Comparison of ENCODE assay signal across 8 cellular contexts in the genomic region with DNA sequence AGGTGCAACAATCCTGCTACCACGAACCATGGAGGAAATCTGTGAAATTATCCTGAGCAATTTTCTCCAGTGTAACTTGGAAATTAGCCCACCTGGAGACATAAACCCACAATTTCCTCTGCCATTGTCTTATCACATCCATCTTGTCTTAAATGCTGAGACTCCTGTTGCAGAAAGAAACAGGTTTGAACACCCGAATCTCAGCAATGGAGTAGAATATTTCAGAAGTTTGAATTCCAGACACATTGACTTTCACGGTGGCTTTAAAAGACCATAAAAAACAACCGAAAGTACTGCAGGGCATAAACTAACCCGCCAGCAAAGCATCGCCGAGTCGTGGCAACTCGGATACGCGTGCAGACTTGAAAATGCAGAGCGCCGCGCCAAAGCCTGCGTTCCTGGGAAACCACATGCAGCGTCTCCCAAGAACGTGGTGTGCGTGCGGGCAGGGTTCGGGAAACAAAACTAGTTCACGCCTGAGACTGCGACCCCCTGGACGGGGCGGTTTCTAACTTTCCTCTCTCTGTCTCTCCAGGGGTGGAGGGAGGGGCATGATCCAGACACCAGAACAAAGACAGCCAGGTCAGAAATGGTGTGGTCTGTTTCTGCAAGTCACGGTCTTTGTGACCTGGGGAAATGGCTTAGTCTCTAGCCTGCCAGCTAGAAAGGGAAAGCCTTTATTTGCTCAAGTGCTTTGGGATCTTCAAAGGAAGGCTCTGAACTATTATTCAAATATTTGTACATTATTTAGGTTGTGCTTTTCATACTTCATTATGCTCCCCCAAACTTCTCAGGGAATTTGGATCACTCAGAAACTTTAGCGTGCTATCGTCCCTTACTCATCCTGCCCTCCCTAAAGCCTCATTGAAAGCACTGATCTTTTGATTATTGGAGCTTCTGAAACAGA. TPM values are rescaled to one million over a fixed set of nuclear protein-coding genes. Genes with fewer than 3 reads are reported as not detected.
DNase-seq lines count a peak whose midpoint lies in the region; ATAC-seq and TF ChIP-seq lines count a peak whose summit lies in the region.

No MANE protein-coding gene starts in this region.

- intact Hi-C loops in left ventricle myocardium superior (cut with micrococcal nuclease) = no loop called here
- intact Hi-C loops in OCI-LY7 (cut with micrococcal nuclease; ENCODE audit: unreplicated experiment) = no loop called here

- H3K9ac ChIP-seq in HUES6 (ENCODE audit: low read length) (peak overlapping the region; percentile 75), rectal smooth muscle tissue (ENCODE audit: low read length) (no peak overlapping the region)

- no peak overlapping the region for H2AFZ ChIP-seq in OCI-LY7 (ENCODE audit: low read length)

- CTCF ChIA-PET in OCI-LY7 (lab: Charles Lee; ENCODE audit: unreplicated experiment) = no interaction called here
- CTCF ChIA-PET in activated CD8-positive, alpha-beta memory T cell treated with anti-CD3 and anti-CD28 coated beads, Interleukin-2, amount 10 ng/mL, durations not matched to agents 7 days and 5 days (lab: Charles Lee) = no interaction called here

- H3K9me2 ChIP-seq in OCI-LY7 (ENCODE audit: insufficient read depth, low read length) = no peaks in the 10 kb centered on the region

- H3K27ac Mint-ChIP-seq in activated naive CD8-positive, alpha-beta T cell treated with anti-CD3 and anti-CD28 coated beads, Interleukin-2, amount 10 ng/mL, durations not matched to agents 7 days and 5 days = no peak overlapping the region
- H3K27ac Mint-ChIP-seq in natural killer cell treated with Interleukin-12 subunit alpha and Interleukin-12 subunit beta and Interleukin-15 and Interleukin-18, amount 100 ng/mL, for 72 hours = no peak overlapping the region
- no peak overlapping the region for H3K27ac Mint-ChIP-seq in activated CD8-positive, alpha-beta memory T cell treated with anti-CD3 and anti-CD28 coated beads, Interleukin-2, amount 10 ng/mL, durations not matched to agents 7 days and 5 days

- H3K36me3 Mint-ChIP-seq in activated naive CD8-positive, alpha-beta T cell treated with anti-CD3 and anti-CD28 coated beads, Interleukin-2, amount 10 ng/mL, durations not matched to agents 7 days and 5 days = no peaks in the 10 kb centered on the region
- no peaks in the 10 kb centered on the region for H3K36me3 Mint-ChIP-seq in natural killer cell treated with Interleukin-12 subunit alpha and Interleukin-12 subunit beta and Interleukin-15 and Interleukin-18, amount 100 ng/mL, for 72 hours
- no peaks in the 10 kb centered on the region for H3K36me3 Mint-ChIP-seq in activated CD8-positive, alpha-beta memory T cell treated with anti-CD3 and anti-CD28 coated beads, Interleukin-2, amount 10 ng/mL, durations not matched to agents 7 days and 5 days

- peaks cover 56% of the 10 kb centered on the region for H3K27me3 Mint-ChIP-seq in activated naive CD8-positive, alpha-beta T cell treated with anti-CD3 and anti-CD28 coated beads, Interleukin-2, amount 10 ng/mL, durations not matched to agents 7 days and 5 days
- peaks cover 25 to 48% of the 10 kb centered on the region in 2 donors for H3K27me3 Mint-ChIP-seq in natural killer cell treated with Interleukin-12 subunit alpha and Interleukin-12 subunit beta and Interleukin-15 and Interleukin-18, amount 100 ng/mL, for 72 hours
- H3K27me3 Mint-ChIP-seq in activated CD8-positive, alpha-beta memory T cell treated with anti-CD3 and anti-CD28 coated beads, Interleukin-2, amount 10 ng/mL, durations not matched to agents 7 days and 5 days = peaks cover 51% of the 10 kb centered on the region

- ATAC-seq in activated naive CD8-positive, alpha-beta T cell treated with anti-CD3 and anti-CD28 coated beads, Interleukin-2, amount 10 ng/mL, durations not matched to agents 7 days and 5 days (ENCODE audit: low read depth) = no peak
- ATAC-seq in left ventricle myocardium superior = peak; percentile 50
- ATAC-seq in natural killer cell treated with Interleukin-12 subunit alpha and Interleukin-12 subunit beta and Interleukin-15 and Interleukin-18, amount 100 ng/mL, for 72 hours = no peak
- ATAC-seq in activated CD8-positive, alpha-beta memory T cell treated with anti-CD3 and anti-CD28 coated beads, Interleukin-2, amount 10 ng/mL, durations not matched to agents 7 days and 5 days = no peak

- POLR2A ChIA-PET in activated naive CD8-positive, alpha-beta T cell treated with anti-CD3 and anti-CD28 coated beads, Interleukin-2, amount 10 ng/mL, durations not matched to agents 7 days and 5 days (lab: Charles Lee) = no interaction called here
- POLR2A ChIA-PET in OCI-LY7 (lab: Charles Lee) = no interaction called here

- no peaks in the 10 kb centered on the region for H3K36me3 ChIP-seq in HUES6 (ENCODE audit: control insufficient read depth, insufficient read depth, low read length)
- H3K36me3 ChIP-seq in rectal smooth muscle tissue (ENCODE audit: control insufficient read depth, insufficient read depth, low read length) = no peaks in the 10 kb centered on the region
- H3K36me3 ChIP-seq in OCI-LY7 (ENCODE audit: insufficient read depth, low read length) = no peaks in the 10 kb centered on the region

- no peak for TF ChIP-seq CTCF in OCI-LY7 (conservative IDR thresholded peaks at IDR 0.05; ENCODE audit: low read length)

- H3K27me3 ChIP-seq in HUES6 (ENCODE audit: control insufficient read depth, insufficient read depth, low read length) (peaks cover 30% of the 10 kb centered on the region), rectal smooth muscle tissue (ENCODE audit: control insufficient read depth, insufficient read depth, low read length) (no peaks in the 10 kb centered on the region)

- H3K79me2 ChIP-seq in OCI-LY7 (ENCODE audit: insufficient read depth, low read depth, low read length) = no peaks in the 10 kb centered on the region

- H3K9me3 Mint-ChIP-seq in activated naive CD8-positive, alpha-beta T cell treated with anti-CD3 and anti-CD28 coated beads, Interleukin-2, amount 10 ng/mL, durations not matched to agents 7 days and 5 days = no peaks in the 10 kb centered on the region
- no peaks in the 10 kb centered on the region for H3K9me3 Mint-ChIP-seq in natural killer cell treated with Interleukin-12 subunit alpha and Interleukin-12 subunit beta and Interleukin-15 and Interleukin-18, amount 100 ng/mL, for 72 hours
- H3K9me3 Mint-ChIP-seq in activated CD8-positive, alpha-beta memory T cell treated with anti-CD3 and anti-CD28 coated beads, Interleukin-2, amount 10 ng/mL, durations not matched to agents 7 days and 5 days (ENCODE audit: low read depth) = no peaks in the 10 kb centered on the region

- H3K4me2 ChIP-seq in OCI-LY7 (ENCODE audit: low read length) = no peak overlapping the region

- peaks cover 3% of the 10 kb centered on the region for H3K4me1 Mint-ChIP-seq in activated naive CD8-positive, alpha-beta T cell treated with anti-CD3 and anti-CD28 coated beads, Interleukin-2, amount 10 ng/mL, durations not matched to agents 7 days and 5 days
- peaks cover 0 to 4% of the 10 kb centered on the region in 2 donors for H3K4me1 Mint-ChIP-seq in natural killer cell treated with Interleukin-12 subunit alpha and Interleukin-12 subunit beta and Interleukin-15 and Interleukin-18, amount 100 ng/mL, for 72 hours (ENCODE audit: low read depth in 2 of 2)
- peaks cover 7% of the 10 kb centered on the region for H3K4me1 Mint-ChIP-seq in activated CD8-positive, alpha-beta memory T cell treated with anti-CD3 and anti-CD28 coated beads, Interleukin-2, amount 10 ng/mL, durations not matched to agents 7 days and 5 days

- H3K4me3 ChIP-seq in HUES6 (ENCODE audit: low read depth, low read length) (peak overlapping the region; percentile 58), rectal smooth muscle tissue (ENCODE audit: low read length) (peak overlapping the region; percentile 66), OCI-LY7 (ENCODE audit: low read depth, low read length, poor library complexity, severe bottlenecking) (no peak overlapping the region)

- peak; percentile 59 for DNase-seq in D341Med (ENCODE audit: low spot score)
- DNase-seq in activated naive CD8-positive, alpha-beta T cell treated with anti-CD3 and anti-CD28 coated beads, Interleukin-2, amount 10 ng/mL, durations not matched to agents 7 days and 5 days = peak; percentile 28
- peak; percentile 64 for DNase-seq in left ventricle myocardium superior
- no peak for DNase-seq in OCI-LY7 (ENCODE audit: low spot score)
- no peak for DNase-seq in natural killer cell treated with Interleukin-12 subunit alpha and Interleukin-12 subunit beta and Interleukin-15 and Interleukin-18, amount 100 ng/mL, for 72 hours (ENCODE audit: low spot score)
- DNase-seq in activated CD8-positive, alpha-beta memory T cell treated with anti-CD3 and anti-CD28 coated beads, Interleukin-2, amount 10 ng/mL, durations not matched to agents 7 days and 5 days = no peak

- no TSS peak for BruUV-seq in OCI-LY7 (replicated peaks; lab: Mats Ljungman, UMichigan)

- H3K4me1 ChIP-seq in HUES6 (ENCODE audit: control insufficient read depth, insufficient read depth, low read length) (peaks cover 15% of the 10 kb centered on the region), rectal smooth muscle tissue (ENCODE audit: control insufficient read depth, insufficient read depth, low read length) (peaks cover 3% of the 10 kb centered on the region), OCI-LY7 (ENCODE audit: insufficient read depth, low read length, poor library complexity, severe bottlenecking) (no peaks in the 10 kb centered on the region)

- H3K4me3 Mint-ChIP-seq in activated naive CD8-positive, alpha-beta T cell treated with anti-CD3 and anti-CD28 coated beads, Interleukin-2, amount 10 ng/mL, durations not matched to agents 7 days and 5 days = peak overlapping the region; percentile 56
- H3K4me3 Mint-ChIP-seq in natural killer cell treated with Interleukin-12 subunit alpha and Interleukin-12 subunit beta and Interleukin-15 and Interleukin-18, amount 100 ng/mL, for 72 hours = no peak overlapping the region
- no peak overlapping the region for H3K4me3 Mint-ChIP-seq in activated CD8-positive, alpha-beta memory T cell treated with anti-CD3 and anti-CD28 coated beads, Interleukin-2, amount 10 ng/mL, durations not matched to agents 7 days and 5 days

- H3K9me3 ChIP-seq in HUES6 (ENCODE audit: control insufficient read depth, insufficient read depth, low read depth, low read length) (no peaks in the 10 kb centered on the region), OCI-LY7 (ENCODE audit: low read length) (no peaks in the 10 kb centered on the region)

- peak overlapping the region; percentile 2; the same call in 1 of the 2 replicates for H3K27ac ChIP-seq in HUES6 (ENCODE audit: low read depth, low read length)
- no peak overlapping the region for H3K27ac ChIP-seq in rectal smooth muscle tissue (ENCODE audit: low read depth, low read length)
- H3K27ac ChIP-seq in OCI-LY7 (ENCODE audit: low read depth, low read length, poor library complexity, severe bottlenecking) = no peak overlapping the region

- H4K20me1 ChIP-seq in OCI-LY7 (ENCODE audit: insufficient read depth, low read length) = no peaks in the 10 kb centered on the region

RNA-seq across cellular contexts. Expression of gene KCTD1, which starts 26.9 kb away (rescaled TPM):
- 1 to 10 TPM; 4.0 to 4.1 TPM for total RNA-seq in activated naive CD8-positive, alpha-beta T cell treated with anti-CD3 and anti-CD28 coated beads, Interleukin-2, amount 10 ng/mL, durations not matched to agents 7 days and 5 days
- total RNA-seq in left ventricle myocardium superior = 17.2 TPM
- total RNA-seq in OCI-LY7 (2014; rRNA removed; shearing (Covaris generic)) = 9.1 and 10.3 TPM in 2 replicates
- 10.1 and 12.1 TPM in 2 replicates for total RNA-seq in OCI-LY7 (2022)
- 1 to 10 TPM; 4.0 to 4.5 TPM for total RNA-seq in natural killer cell treated with Interleukin-12 subunit alpha and Interleukin-12 subunit beta and Interleukin-15 and Interleukin-18, amount 100 ng/mL, for 72 hours
- 1 to 10 TPM; 4.1 to 5.6 TPM for total RNA-seq in activated CD8-positive, alpha-beta memory T cell treated with anti-CD3 and anti-CD28 coated beads, Interleukin-2, amount 10 ng/mL, durations not matched to agents 7 days and 5 days

Comparison
In these comparisons a context has a peak if more than half of its experiments do, and no peak if none do; other contexts are left out.
1. DNase-seq: peak in D341Med (single experiment), activated naive CD8-positive, alpha-beta T cell treated with anti-CD3 and anti-CD28 coated beads, Interleukin-2, amount 10 ng/mL, durations not matched to agents 7 days and 5 days (single experiment) and left ventricle myocardium superior (single experiment); none in OCI-LY7 (single experiment), natural killer cell treated with Interleukin-12 subunit alpha and Interleukin-12 subunit beta and Interleukin-15 and Interleukin-18, amount 100 ng/mL, for 72 hours (single experiment) and activated CD8-positive, alpha-beta memory T cell treated with anti-CD3 and anti-CD28 coated beads, Interleukin-2, amount 10 ng/mL, durations not matched to agents 7 days and 5 days (single experiment).